In genomic region chr9:33676184-33676745, GRCh38 we compare ENCODE assay signal across 8 cellular contexts.
DNase-seq lines count a peak whose midpoint lies in the region; ATAC-seq and TF ChIP-seq lines count a peak whose summit lies in the region.
"Not testable (repeated sequence)": the region's sequence is repeated elsewhere in the genome, so short reads cannot be mapped to it uniquely, and the experiment has no call there.

No MANE protein-coding gene starts in this region.

- not testable (repeated sequence) for H3K9me2 ChIP-seq in OCI-LY1 (ENCODE audit: low read depth, low read length)

- H3K27ac ChIP-seq in HUES64 (ENCODE audit: low read depth, low read length): peak overlapping the region; percentile 84; the same call in 1 of the 2 replicates
- H3K27ac ChIP-seq in OCI-LY1 (ENCODE audit: low read depth, low read length, poor library complexity, severe bottlenecking): not testable (repeated sequence)
- peak overlapping the region; percentile 83 for H3K27ac ChIP-seq in ectodermal cell (ENCODE audit: insufficient read depth, low read depth, low read length, poor library complexity, severe bottlenecking)

- H3K9ac ChIP-seq in HUES64 (ENCODE audit: low read depth, low read length): peak overlapping the region; percentile 78
- H3K9ac ChIP-seq in OCI-LY1 (ENCODE audit: low read length): peak overlapping the region; percentile 48; the same call in 1 of the 2 replicates

- intact Hi-C loops in activated T-helper 1 cell treated with anti-CD3 and anti-CD28 coated beads, Interleukin-12 subunit alpha, Interleukin-12 subunit beta, Interleukin-2, Interleukin-4 antibody, amounts not matched to agents 30 ng/mL and 10 ng/mL and 1 ng/mL, durations not matched to agents 14 hours and 24 hours and 36 hours (cut with micrococcal nuclease): loop anchor here (5.0 kb wide), 1 partner anchor 49 kb away; no protein-coding TSS in a partner anchor

- DNase-seq in BJ (ENCODE audit: low read depth); activated T-helper 1 cell treated with anti-CD3 and anti-CD28 coated beads, Interleukin-12 subunit alpha, Interleukin-12 subunit beta, Interleukin-2, Interleukin-4 antibody, amounts not matched to agents 30 ng/mL and 10 ng/mL and 1 ng/mL, durations not matched to agents 14 hours and 24 hours and 36 hours (ENCODE audit: low spot score); natural killer cell treated with Interleukin-12 subunit alpha and Interleukin-12 subunit beta and Interleukin-15 and Interleukin-18, amount 100 ng/mL, for 72 hours (ENCODE audit: low spot score); stimulated activated naive CD8-positive, alpha-beta T cell treated with anti-CD3 and anti-CD28 coated beads, Interleukin-15, amount 100 ng/mL, for 72 hours: not testable (repeated sequence)

- not testable (repeated sequence) for H3K79me2 ChIP-seq in OCI-LY1 (ENCODE audit: insufficient read depth, low read length)

- peak overlapping the region; percentile 79 for H3K4me3 Mint-ChIP-seq in activated T-helper 1 cell treated with anti-CD3 and anti-CD28 coated beads, Interleukin-12 subunit alpha, Interleukin-12 subunit beta, Interleukin-2, Interleukin-4 antibody, amounts not matched to agents 30 ng/mL and 10 ng/mL and 1 ng/mL, durations not matched to agents 14 hours and 24 hours and 36 hours
- peak overlapping the region; percentile 97 for H3K4me3 Mint-ChIP-seq in natural killer cell treated with Interleukin-12 subunit alpha and Interleukin-12 subunit beta and Interleukin-15 and Interleukin-18, amount 100 ng/mL, for 72 hours
- H3K4me3 Mint-ChIP-seq in stimulated activated naive CD8-positive, alpha-beta T cell treated with anti-CD3 and anti-CD28 coated beads, Interleukin-15, amount 100 ng/mL, for 72 hours: peak overlapping the region; percentile 88

- H3F3A ChIP-seq in OCI-LY1 (ENCODE audit: insufficient read depth, low read length): not testable (repeated sequence)

- not testable (repeated sequence) for H3K27me3 ChIP-seq in BJ (ENCODE audit: control insufficient read depth, insufficient read depth, low read length); HUES64 (ENCODE audit: insufficient read depth, low read length); OCI-LY1 (ENCODE audit: insufficient read depth, low read length); ectodermal cell (ENCODE audit: control insufficient read depth, insufficient read depth, low read length, poor library complexity, severe bottlenecking)

- H3K36me3 ChIP-seq in BJ (ENCODE audit: control insufficient read depth, insufficient read depth, low read length); HUES64 (ENCODE audit: insufficient read depth, low read length); OCI-LY1 (ENCODE audit: insufficient read depth, low read length); ectodermal cell (ENCODE audit: control insufficient read depth, insufficient read depth, low read length): not testable (repeated sequence)

- not testable (repeated sequence) for ATAC-seq in natural killer cell treated with Interleukin-12 subunit alpha and Interleukin-12 subunit beta and Interleukin-15 and Interleukin-18, amount 100 ng/mL, for 72 hours
- ATAC-seq in stimulated activated naive CD8-positive, alpha-beta T cell treated with anti-CD3 and anti-CD28 coated beads, Interleukin-15, amount 100 ng/mL, for 72 hours: peak; percentile 23

- H3K4me3 ChIP-seq in BJ (ENCODE audit: low read depth, low read length) (peak overlapping the region; percentile 42), HUES64 (ENCODE audit: low read length) (peak overlapping the region; percentile 81), OCI-LY1 (ENCODE audit: low read depth, low read length, poor library complexity, severe bottlenecking) (peak overlapping the region; percentile 63), ectodermal cell (ENCODE audit: insufficient read depth, low read depth, low read length) (peak overlapping the region; percentile 53), iPS-11a (ENCODE audit: low read depth, low read length) (peak overlapping the region; percentile 51)

- not testable (repeated sequence) for H4K20me1 ChIP-seq in OCI-LY1 (ENCODE audit: insufficient read depth, low read length)

- H2AFZ ChIP-seq in OCI-LY1 (ENCODE audit: low read length): not testable (repeated sequence)

- not testable (repeated sequence) for H3K9me3 Mint-ChIP-seq in activated T-helper 1 cell treated with anti-CD3 and anti-CD28 coated beads, Interleukin-12 subunit alpha, Interleukin-12 subunit beta, Interleukin-2, Interleukin-4 antibody, amounts not matched to agents 30 ng/mL and 10 ng/mL and 1 ng/mL, durations not matched to agents 14 hours and 24 hours and 36 hours; natural killer cell treated with Interleukin-12 subunit alpha and Interleukin-12 subunit beta and Interleukin-15 and Interleukin-18, amount 100 ng/mL, for 72 hours; stimulated activated naive CD8-positive, alpha-beta T cell treated with anti-CD3 and anti-CD28 coated beads, Interleukin-15, amount 100 ng/mL, for 72 hours

- CTCF ChIA-PET in BJ (lab: Yijun Ruan, JAX): interaction anchor here (0.7 kb wide), 1 partner anchor 40 kb away, joined by 3 read pairs; no protein-coding TSS in a partner anchor

- not testable (repeated sequence) for TF ChIP-seq CTCF in BJ (IDR thresholded peaks at IDR 0.05; ENCODE audit: insufficient read depth, low read depth, low read length); OCI-LY1 (IDR thresholded peaks at IDR 0.05; ENCODE audit: low read length)

- peaks cover 72% of the 10 kb centered on the region for H3K27me3 Mint-ChIP-seq in activated T-helper 1 cell treated with anti-CD3 and anti-CD28 coated beads, Interleukin-12 subunit alpha, Interleukin-12 subunit beta, Interleukin-2, Interleukin-4 antibody, amounts not matched to agents 30 ng/mL and 10 ng/mL and 1 ng/mL, durations not matched to agents 14 hours and 24 hours and 36 hours (ENCODE audit: insufficient read depth)
- H3K27me3 Mint-ChIP-seq in natural killer cell treated with Interleukin-12 subunit alpha and Interleukin-12 subunit beta and Interleukin-15 and Interleukin-18, amount 100 ng/mL, for 72 hours: peaks cover 47 to 80% of the 10 kb centered on the region in 2 donors
- peaks cover 86% of the 10 kb centered on the region for H3K27me3 Mint-ChIP-seq in stimulated activated naive CD8-positive, alpha-beta T cell treated with anti-CD3 and anti-CD28 coated beads, Interleukin-15, amount 100 ng/mL, for 72 hours

- POLR2A ChIA-PET in BJ (lab: Charles Lee): not testable (repeated sequence)

- H3K4me2 ChIP-seq in OCI-LY1 (ENCODE audit: low read length): peak overlapping the region; percentile 77; the same call in 1 of the 2 replicates

- H3K4me1 ChIP-seq in HUES64 (ENCODE audit: insufficient read depth, low read length); OCI-LY1 (ENCODE audit: insufficient read depth, low read length, severe bottlenecking); ectodermal cell (ENCODE audit: control insufficient read depth, insufficient read depth, low read length): not testable (repeated sequence)

- H3K9me3 ChIP-seq in HUES64 (ENCODE audit: insufficient read depth, low read depth, low read length); OCI-LY1 (ENCODE audit: low read length); ectodermal cell (ENCODE audit: control insufficient read depth, low read length): not testable (repeated sequence)

- H3K36me3 Mint-ChIP-seq in activated T-helper 1 cell treated with anti-CD3 and anti-CD28 coated beads, Interleukin-12 subunit alpha, Interleukin-12 subunit beta, Interleukin-2, Interleukin-4 antibody, amounts not matched to agents 30 ng/mL and 10 ng/mL and 1 ng/mL, durations not matched to agents 14 hours and 24 hours and 36 hours (ENCODE audit: low read depth); natural killer cell treated with Interleukin-12 subunit alpha and Interleukin-12 subunit beta and Interleukin-15 and Interleukin-18, amount 100 ng/mL, for 72 hours: not testable (repeated sequence)

- peaks cover 13% of the 10 kb centered on the region for H3K4me1 Mint-ChIP-seq in activated T-helper 1 cell treated with anti-CD3 and anti-CD28 coated beads, Interleukin-12 subunit alpha, Interleukin-12 subunit beta, Interleukin-2, Interleukin-4 antibody, amounts not matched to agents 30 ng/mL and 10 ng/mL and 1 ng/mL, durations not matched to agents 14 hours and 24 hours and 36 hours (ENCODE audit: low read depth)
- peaks cover 11 to 18% of the 10 kb centered on the region in 2 donors for H3K4me1 Mint-ChIP-seq in natural killer cell treated with Interleukin-12 subunit alpha and Interleukin-12 subunit beta and Interleukin-15 and Interleukin-18, amount 100 ng/mL, for 72 hours (ENCODE audit: low read depth in 2 of 2)
- peaks cover 12% of the 10 kb centered on the region for H3K4me1 Mint-ChIP-seq in stimulated activated naive CD8-positive, alpha-beta T cell treated with anti-CD3 and anti-CD28 coated beads, Interleukin-15, amount 100 ng/mL, for 72 hours

- 68% methylated on average over 7 of the region's 8 CpGs for WGBS in HUES64
- 51 to 60% methylated on average over 5 to 8 of the region's 8 CpGs for WGBS in ectodermal cell, 2 experiments

- H3K27ac Mint-ChIP-seq in activated T-helper 1 cell treated with anti-CD3 and anti-CD28 coated beads, Interleukin-12 subunit alpha, Interleukin-12 subunit beta, Interleukin-2, Interleukin-4 antibody, amounts not matched to agents 30 ng/mL and 10 ng/mL and 1 ng/mL, durations not matched to agents 14 hours and 24 hours and 36 hours; natural killer cell treated with Interleukin-12 subunit alpha and Interleukin-12 subunit beta and Interleukin-15 and Interleukin-18, amount 100 ng/mL, for 72 hours; stimulated activated naive CD8-positive, alpha-beta T cell treated with anti-CD3 and anti-CD28 coated beads, Interleukin-15, amount 100 ng/mL, for 72 hours: not testable (repeated sequence)
